Comparison of ENCODE assay signal across 21 cellular contexts in the genomic region with DNA sequence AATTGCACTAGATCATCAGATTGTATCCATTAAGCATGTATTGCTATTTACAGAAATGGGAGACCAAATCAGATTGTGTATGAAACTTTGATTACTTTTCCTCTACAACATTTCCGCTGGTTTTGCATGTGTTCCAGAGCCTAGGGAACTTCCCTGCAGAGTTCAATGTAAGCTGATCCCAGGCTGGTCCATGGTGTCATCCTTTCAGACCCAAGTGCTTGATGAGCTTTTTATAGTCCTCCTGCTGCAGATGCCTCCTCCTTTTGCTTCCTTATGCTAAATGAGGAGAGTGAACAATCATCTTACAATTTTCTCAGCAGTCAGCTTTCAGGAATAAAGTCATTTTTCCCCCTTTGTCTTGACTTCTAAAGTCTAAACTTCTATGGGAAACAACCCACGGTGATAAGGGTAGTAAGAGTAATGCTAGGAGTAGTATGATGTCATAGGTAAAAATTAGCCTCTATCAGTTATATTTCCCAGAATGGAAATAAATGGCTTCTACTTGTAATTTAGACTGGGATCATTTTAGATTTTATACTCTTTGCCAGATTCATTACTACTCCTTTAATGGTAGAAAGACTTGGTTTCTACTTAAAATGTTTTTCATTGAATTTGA. TPM values are rescaled to one million over a fixed set of nuclear protein-coding genes. Genes with fewer than 3 reads are reported as not detected.
"Had no signal": no experiment of that assay in that cellular context is flagged by ENCODE, and none has a peak within 500 bp of the region (broad histone marks: within the 10 kb centered on the region; RNA-seq: fewer than 3 reads in every experiment).

No MANE protein-coding gene starts in this region.

- ATAC-seq: esophagus mucosa; naive thymus-derived CD8-positive, alpha-beta T cell had no signal

- H3K27ac ChIP-seq: breast epithelium, ovary, skin epidermis, thoracic aorta had no signal

- H3K4me3 ChIP-seq: breast epithelium, ovary, skin epidermis, thoracic aorta had no signal

- H3K36me3 ChIP-seq: breast epithelium, ovary, thoracic aorta had no signal

- H3K9me3 ChIP-seq: breast epithelium, ovary, thoracic aorta had no signal

- H3K4me1 ChIP-seq: breast epithelium had no signal

- H3K27me3 ChIP-seq: breast epithelium, ovary had no signal

- DNase-seq: activated CD4-positive, alpha-beta memory T cell treated with anti-CD3 and anti-CD28 coated beads for 36 hours; activated CD4-positive, alpha-beta T cell treated with anti-CD3 and anti-CD28 coated beads for 48 hours; activated naive CD4-positive, alpha-beta T cell treated with Interleukin-2 at 50 U/mL for 16 hours; activated naive CD8-positive, alpha-beta T cell treated with anti-CD3 and anti-CD28 coated beads for 36 hours; activated T-cell treated with anti-CD3 and anti-CD28 coated beads, Interleukin-2, amount 50 U/mL, for 48 hours; effector memory CD4-positive, alpha-beta T cell; hippocampal formation; kidney glomerular epithelial cell; naive thymus-derived CD8-positive, alpha-beta T cell; ovary; right cardiac atrium; stimulated activated CD4-positive, alpha-beta T cell treated with anti-CD3 and anti-CD28 coated beads, Interleukin-2, amount 100 ng/mL, for 48 hours; stimulated activated CD8-positive, alpha-beta memory T cell treated with anti-CD3 and anti-CD28 coated beads, Interleukin-4, amount 100 ng/mL, for 48 hours; stimulated activated naive CD4-positive, alpha-beta T cell; T-helper 2 cell had no signal

RNA-seq across cellular contexts. Expression of a gene that starts 55.1 kb away (rescaled TPM):
- total RNA-seq: dermis microvascular lymphatic vessel endothelial cell, endothelial cell of umbilical vein had no signal
- polyA plus RNA-seq: endothelial cell of umbilical vein had no signal
